15 cellular contexts compared by ENCODE assay signal in the genomic region with DNA sequence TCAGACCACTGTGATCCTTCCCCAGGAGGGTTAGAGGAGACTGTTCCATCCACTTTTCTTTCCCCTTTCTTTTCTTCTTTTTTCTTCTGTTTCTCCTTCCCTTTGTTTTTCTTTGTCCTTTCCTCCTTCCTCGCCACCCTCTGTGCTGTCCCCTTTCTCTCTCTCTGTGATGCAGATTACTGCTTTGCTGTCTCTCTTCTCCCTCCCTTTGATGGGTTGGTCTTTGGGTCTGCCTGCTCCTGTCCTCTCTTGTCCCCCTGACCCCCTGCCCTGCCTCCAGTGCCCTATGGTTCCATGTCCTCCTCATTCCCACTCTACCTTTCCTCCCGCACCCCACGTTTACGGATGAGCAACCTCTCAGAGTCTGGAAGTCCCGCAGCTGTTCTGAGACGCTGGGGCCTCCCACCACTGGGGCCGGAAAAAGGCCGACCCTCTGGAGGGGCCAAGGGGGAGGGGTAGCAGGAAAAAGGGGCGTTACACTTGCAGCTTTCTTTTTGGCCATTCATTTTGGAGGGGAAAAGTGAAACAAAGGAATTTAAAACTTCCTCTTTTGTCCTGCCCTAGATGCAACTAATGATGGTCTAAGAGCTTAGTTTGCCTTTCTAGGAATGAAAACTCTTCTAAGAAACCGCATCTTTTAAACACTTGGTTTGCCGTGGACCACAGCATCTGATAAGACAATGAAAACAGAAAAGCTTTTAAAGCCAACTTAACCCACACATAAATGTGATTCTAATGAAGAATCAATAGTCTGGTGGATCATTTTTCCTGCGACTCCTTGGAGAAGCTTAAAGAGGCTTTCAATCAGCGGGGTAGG. TPM values are rescaled to one million over a fixed set of nuclear protein-coding genes. Genes with fewer than 3 reads are reported as not detected.
DNase-seq lines count a peak whose midpoint lies in the region; ATAC-seq lines count a peak whose summit lies in the region.
"Had no signal": no experiment of that assay in that cellular context is flagged by ENCODE, and none has a peak within 500 bp of the region (broad histone marks: within the 10 kb centered on the region; RNA-seq: fewer than 3 reads in every experiment).

No MANE protein-coding gene starts in this region.

- peak overlapping the region in 1 of 9 donors; percentile 11 for H3K27ac Mint-ChIP-seq in naive thymus-derived CD4-positive, alpha-beta T cell
- H3K27ac Mint-ChIP-seq: activated T-helper 17 cell treated with anti-CD3 and anti-CD28 coated beads, Interleukin-2, amount 50 U/mL, for 72 hours had no signal

- H3K4me1 ChIP-seq in BLaER1 (peaks cover 28% of the 10 kb centered on the region), HUES64 (ENCODE audit: insufficient read depth, low read length) (no peaks in the 10 kb centered on the region), iPS-18a (ENCODE audit: control insufficient read depth, low read depth, low read length) (peaks cover 9% of the 10 kb centered on the region)
- no peaks in the 10 kb centered on the region for H3K4me1 ChIP-seq in naive thymus-derived CD4-positive, alpha-beta T cell (ENCODE audit: control insufficient read depth in 2 of 2, insufficient read depth in 2 of 2, low read length in 2 of 2)

- H3K4me2 ChIP-seq in BLaER1: peak overlapping the region; percentile 61

- H3K27ac ChIP-seq in BLaER1: no peak overlapping the region
- H3K27ac ChIP-seq in HUES64 (ENCODE audit: low read depth, low read length): peak overlapping the region; percentile 62; the same call in 1 of the 2 replicates
- no peak overlapping the region for H3K27ac ChIP-seq in iPS-18a (ENCODE audit: low read length)
- no peak overlapping the region for H3K27ac ChIP-seq in naive thymus-derived CD4-positive, alpha-beta T cell (ENCODE audit: low read depth, low read length)

- WGBS in HUES64: 30% methylated on average over 11 of the region's 13 CpGs

- peaks cover 0 to 8% (median 4%) of the 10 kb centered on the region in 7 donors for H3K4me1 Mint-ChIP-seq in naive thymus-derived CD4-positive, alpha-beta T cell
- H3K4me1 Mint-ChIP-seq: activated T-helper 17 cell treated with anti-CD3 and anti-CD28 coated beads, Interleukin-2, amount 50 U/mL, for 72 hours had no signal

- no peaks in the 10 kb centered on the region for H3K9me3 ChIP-seq in BLaER1
- no peaks in the 10 kb centered on the region for H3K9me3 ChIP-seq in HUES64 (ENCODE audit: insufficient read depth, low read depth, low read length)
- peaks cover 3% of the 10 kb centered on the region for H3K9me3 ChIP-seq in iPS-18a (ENCODE audit: control insufficient read depth, low read depth, low read length)
- H3K9me3 ChIP-seq in naive thymus-derived CD4-positive, alpha-beta T cell (ENCODE audit: control insufficient read depth in 2 of 3, low read length in 3 of 3): no peaks in the 10 kb centered on the region

- H3K36me3 Mint-ChIP-seq in naive thymus-derived CD4-positive, alpha-beta T cell: no peaks in the 10 kb centered on the region

- H3K36me3 ChIP-seq in BLaER1: no peaks in the 10 kb centered on the region
- no peaks in the 10 kb centered on the region for H3K36me3 ChIP-seq in HUES64 (ENCODE audit: insufficient read depth, low read length)
- no peaks in the 10 kb centered on the region for H3K36me3 ChIP-seq in iPS-18a (ENCODE audit: control insufficient read depth, low read depth, low read length)
- H3K36me3 ChIP-seq in naive thymus-derived CD4-positive, alpha-beta T cell (ENCODE audit: control insufficient read depth in 2 of 3, insufficient read depth in 3 of 3, low read length in 3 of 3): no peaks in the 10 kb centered on the region

- no peak for ATAC-seq in GM19395 (IDR thresholded peaks at IDR 0.05; ENCODE audit: unreplicated experiment)
- no peak for ATAC-seq in naive thymus-derived CD4-positive, alpha-beta T cell
- ATAC-seq in HG02588 (IDR thresholded peaks at IDR 0.05; ENCODE audit: unreplicated experiment): no peak
- ATAC-seq: activated T-helper 17 cell treated with anti-CD3 and anti-CD28 coated beads, Interleukin-2, amount 50 U/mL, for 72 hours had no signal

- intact Hi-C loops in naive thymus-derived CD4-positive, alpha-beta T cell (cut with micrococcal nuclease): no loop called here

- H3K27me3 ChIP-seq in BLaER1: peaks cover 93% of the 10 kb centered on the region
- no peaks in the 10 kb centered on the region for H3K27me3 ChIP-seq in HUES64 (ENCODE audit: insufficient read depth, low read length)
- H3K27me3 ChIP-seq in iPS-18a (ENCODE audit: control insufficient read depth, insufficient read depth, low read length): no peaks in the 10 kb centered on the region
- no peaks in the 10 kb centered on the region for H3K27me3 ChIP-seq in naive thymus-derived CD4-positive, alpha-beta T cell (ENCODE audit: control insufficient read depth in 2 of 2, insufficient read depth in 2 of 2, low read length in 2 of 2)

- POLR2A ChIA-PET in naive thymus-derived CD4-positive, alpha-beta T cell (lab: Charles Lee): no interaction called here

- peaks cover 5 to 30% (median 6%) of the 10 kb centered on the region in 5 donors for H3K27me3 Mint-ChIP-seq in naive thymus-derived CD4-positive, alpha-beta T cell

- no peak overlapping the region for H3K4me3 Mint-ChIP-seq in naive thymus-derived CD4-positive, alpha-beta T cell
- H3K4me3 Mint-ChIP-seq: activated T-helper 17 cell treated with anti-CD3 and anti-CD28 coated beads, Interleukin-2, amount 50 U/mL, for 72 hours had no signal

- no peak overlapping the region for H3K4me3 ChIP-seq in BLaER1
- H3K4me3 ChIP-seq in HUES64 (ENCODE audit: low read length): peak overlapping the region; percentile 31
- H3K4me3 ChIP-seq in iPS-18a (ENCODE audit: low read length): peak overlapping the region; percentile 39
- H3K4me3 ChIP-seq in naive thymus-derived CD4-positive, alpha-beta T cell (ENCODE audit: low read length): no peak overlapping the region

- no peaks in the 10 kb centered on the region for H3K9me3 Mint-ChIP-seq in naive thymus-derived CD4-positive, alpha-beta T cell
- H3K9me3 Mint-ChIP-seq: activated T-helper 17 cell treated with anti-CD3 and anti-CD28 coated beads, Interleukin-2, amount 50 U/mL, for 72 hours had no signal

- H3K9ac ChIP-seq in BLaER1 (no peak overlapping the region), HUES64 (ENCODE audit: low read depth, low read length) (peak overlapping the region; percentile 50), iPS-18a (ENCODE audit: low read length) (peak overlapping the region; percentile 52)

- CTCF ChIA-PET in naive thymus-derived CD4-positive, alpha-beta T cell (lab: Charles Lee): no interaction called here

- peaks cover 34% of the 10 kb centered on the region; the same call in 1 of the 2 replicates for H4K20me1 ChIP-seq in BLaER1

- DNase-seq in UCSD-AML1 (lab: John Stamatoyannopoulos, UW; ENCODE audit: unreplicated experiment): peak; percentile 10
- DNase-seq in naive thymus-derived CD4-positive, alpha-beta T cell: no peak
- no peak for DNase-seq in stimulated activated CD4-positive, alpha-beta T cell treated with anti-CD3 and anti-CD28 coated beads, Interleukin-4, amount 100 ng/mL, for 4 hours
- DNase-seq: activated CD4-positive, alpha-beta T cell treated with anti-CD3 and anti-CD28 coated beads, Interleukin-2, amount 50 U/mL, for 4 hours; Calu3; NCI-H2029 treated with DMSO at 0.1 percent for 48 hours; NCI-H69; posterior cingulate gyrus; T-helper 9 cell had no signal

RNA-seq across cellular contexts. Expression of gene TSR2, which starts 24.5 kb away (rescaled TPM):
- polyA plus RNA-seq in HUES64 (2013, experiment 1 of 2): 30.3 TPM
- 26.9 TPM for polyA plus RNA-seq in HUES64 (2013, experiment 2 of 2)
- 10 to 100 TPM; 33.6 to 43.3 (median 40.5) TPM for total RNA-seq in naive thymus-derived CD4-positive, alpha-beta T cell
- 10 to 100 TPM; 69.1 to 78.8 TPM for polyA plus RNA-seq in naive thymus-derived CD4-positive, alpha-beta T cell

RNA-seq across cellular contexts. Expression of gene WNK3, which starts 57.9 kb away (rescaled TPM):
- 8.4 TPM for polyA plus RNA-seq in HUES64 (2013, experiment 1 of 2)
- polyA plus RNA-seq in HUES64 (2013, experiment 2 of 2): 8.2 TPM
- total RNA-seq in naive thymus-derived CD4-positive, alpha-beta T cell: under 1 TPM; 0.15 to 0.95 (median 0.67) TPM
- polyA plus RNA-seq in naive thymus-derived CD4-positive, alpha-beta T cell: under 1 TPM; 0.21 to 0.47 TPM
- total RNA-seq: Calu3 had no signal

Comparison
In these comparisons a context has a peak if more than half of its experiments do, and no peak if none do; other contexts are left out.
1. H3K4me3 ChIP-seq: peak in HUES64 (single experiment) and iPS-18a (single experiment); none in BLaER1 (single experiment) and naive thymus-derived CD4-positive, alpha-beta T cell (single experiment).